Comparison of ENCODE assay signal across 8 cellular contexts in genomic region chr5:177552839-177553455, GRCh38. TPM values are rescaled to one million over a fixed set of nuclear protein-coding genes. Genes with fewer than 3 reads are reported as not detected.
A peak's percentile ranks its signal among the peaks of the same experiment; 100 is the strongest.
DNase-seq lines count a peak whose midpoint lies in the region; ATAC-seq and TF ChIP-seq lines count a peak whose summit lies in the region.

No MANE protein-coding gene starts in this region.

- H3K27me3 Mint-ChIP-seq in endodermal cell (ENCODE audit: insufficient read depth), result no peaks in the 10 kb centered on the region
- no peaks in the 10 kb centered on the region for H3K27me3 Mint-ChIP-seq in nephron progenitor cell (ENCODE audit: low read depth, poor library complexity)

- H3K27me3 ChIP-seq in BLaER1 treated with 17β-estradiol and CSF1 and Interleukin-3, amounts not matched to agents 10 nM and 100 nM, result no peaks in the 10 kb centered on the region
- no peaks in the 10 kb centered on the region for H3K27me3 ChIP-seq in endodermal cell (ENCODE audit: control insufficient read depth, insufficient read depth, low read length, poor library complexity, severe bottlenecking)

- H3K36me3 Mint-ChIP-seq in endodermal cell (ENCODE audit: low read depth), result peaks cover 31% of the 10 kb centered on the region
- H3K36me3 Mint-ChIP-seq in nephron progenitor cell (ENCODE audit: low read depth), result peaks cover 27% of the 10 kb centered on the region

- no peaks in the 10 kb centered on the region for H3K9me3 Mint-ChIP-seq in endodermal cell
- peaks cover 4% of the 10 kb centered on the region for H3K9me3 Mint-ChIP-seq in nephron progenitor cell

- H3K27ac ChIP-seq in BLaER1 treated with 17β-estradiol and CSF1 and Interleukin-3, amounts not matched to agents 10 nM and 100 nM, result peak overlapping the region in 9 of 11 experiments; percentile 83 to 93 (median 90); a peak in 18 of 22 replicates
- no peak overlapping the region for H3K27ac ChIP-seq in endodermal cell (ENCODE audit: low read depth, low read length)

- peak; percentile 43 for DNase-seq in NB4 (ENCODE audit: low read depth)
- DNase-seq in endodermal cell, result peak; percentile 53
- peak; percentile 34 for DNase-seq in nephron progenitor cell
- DNase-seq in NCI-H2196 (lab: John Stamatoyannopoulos, UW; ENCODE audit: unreplicated experiment), result no peak
- no peak for DNase-seq in COLO668 (lab: John Stamatoyannopoulos, UW; ENCODE audit: unreplicated experiment)
- DNase-seq in GM13976 (ENCODE audit: low spot score), result no peak

- TF ChIP-seq CTCF in NB4 (IDR thresholded peaks at IDR 0.05; ENCODE audit: low read depth, low read length), result no peak
- TF ChIP-seq CTCF in endodermal cell (conservative IDR thresholded peaks at IDR 0.05), result no peak
- TF ChIP-seq CTCF in nephron progenitor cell (IDR thresholded peaks at IDR 0.05), result no peak
- no peak for TF ChIP-seq CTCF in GM13976 (IDR thresholded peaks at IDR 0.05; ENCODE audit: borderline replicate concordance, control extremely low read depth, extremely low read depth, insufficient read depth, missing control alignments)

- H3K27ac Mint-ChIP-seq in endodermal cell (peak overlapping the region; percentile 83), nephron progenitor cell (peak overlapping the region; percentile 47)

- no peaks in the 10 kb centered on the region for H3K9me3 ChIP-seq in BLaER1 treated with 17β-estradiol and CSF1 and Interleukin-3, amounts not matched to agents 10 nM and 100 nM (replicated peaks in 1 of 11)
- no peaks in the 10 kb centered on the region for H3K9me3 ChIP-seq in endodermal cell (ENCODE audit: control insufficient read depth, low read length)

- H3K9ac ChIP-seq in BLaER1 treated with 17β-estradiol and CSF1 and Interleukin-3, amounts not matched to agents 10 nM and 100 nM, result peak overlapping the region; percentile 89 to 97 (median 95)
- H3K9ac ChIP-seq in endodermal cell (ENCODE audit: extremely low read depth, low read length, poor library complexity, severe bottlenecking), result peak overlapping the region; percentile 61

- TF ChIP-seq POLR2A in NB4 (IDR thresholded peaks at IDR 0.05; ENCODE audit: extremely low read depth, insufficient read length), result no peak

- peak overlapping the region; percentile 82 for H3K4me3 Mint-ChIP-seq in endodermal cell
- H3K4me3 Mint-ChIP-seq in nephron progenitor cell, result peak overlapping the region; percentile 86

- H4K20me1 ChIP-seq in BLaER1 treated with 17β-estradiol and CSF1 and Interleukin-3, amounts not matched to agents 10 nM and 100 nM, result peaks cover 33 to 62% (median 58%) of the 10 kb centered on the region in 11 experiments; a peak in 21 of 22 replicates

- H3K4me2 ChIP-seq in BLaER1 treated with 17β-estradiol and CSF1 and Interleukin-3, amounts not matched to agents 10 nM and 100 nM, result peak overlapping the region; percentile 85 to 98 (median 96)

- H3K36me3 ChIP-seq in BLaER1 treated with 17β-estradiol and CSF1 and Interleukin-3, amounts not matched to agents 10 nM and 100 nM, result peaks cover 21 to 50% (median 44%) of the 10 kb centered on the region in 11 experiments; a peak in 21 of 22 replicates
- peaks cover 38% of the 10 kb centered on the region for H3K36me3 ChIP-seq in endodermal cell (ENCODE audit: control insufficient read depth, insufficient read depth, low read length)

- ATAC-seq in HG03045 (IDR thresholded peaks at IDR 0.05; ENCODE audit: unreplicated experiment), result no peak

- peaks cover 23% of the 10 kb centered on the region for H3K4me1 Mint-ChIP-seq in endodermal cell
- peaks cover 52% of the 10 kb centered on the region for H3K4me1 Mint-ChIP-seq in nephron progenitor cell

- WGBS in endodermal cell (ENCODE audit: insufficient coverage in 1 of 2, insufficient read length in 1 of 2), 2 experiments, result 62 to 67% methylated on average over 15 to 16 of the region's 16 CpGs

- peaks cover 35 to 63% (median 51%) of the 10 kb centered on the region in 10 experiments for H3K4me1 ChIP-seq in BLaER1 treated with 17β-estradiol and CSF1 and Interleukin-3, amounts not matched to agents 10 nM and 100 nM
- H3K4me1 ChIP-seq in endodermal cell (ENCODE audit: control insufficient read depth, insufficient read depth, low read length), result peaks cover 9% of the 10 kb centered on the region

- peak overlapping the region; percentile 89 to 99 (median 92) for H3K4me3 ChIP-seq in BLaER1 treated with 17β-estradiol and CSF1 and Interleukin-3, amounts not matched to agents 10 nM and 100 nM
- H3K4me3 ChIP-seq in NB4 (ENCODE audit: low read depth, low read length) (peak overlapping the region; percentile 71), endodermal cell (ENCODE audit: low read length) (peak overlapping the region; percentile 92)

- in situ Hi-C loops in GM13976 (cut with MboI; ENCODE audit: low sequenced_read_pairs, unreplicated experiment), result no loop called here

RNA-seq across cellular contexts. Expression of gene FAM193B, which starts 1.4 kb away (rescaled TPM):
- 100 to 1,000 TPM; 112 to 115 TPM for total RNA-seq in endodermal cell
- 106 TPM for polyA plus RNA-seq in endodermal cell (2013, experiment 1 of 2)
- polyA plus RNA-seq in endodermal cell (2013, experiment 2 of 2), result 105 TPM

RNA-seq across cellular contexts. Expression of gene DDX41, which starts 36.2 kb away (rescaled TPM):
- total RNA-seq in endodermal cell, result 100 to 1,000 TPM; 115 TPM
- polyA plus RNA-seq in endodermal cell (2013, experiment 1 of 2), result 82.8 TPM
- 76.3 TPM for polyA plus RNA-seq in endodermal cell (2013, experiment 2 of 2)

RNA-seq across cellular contexts. Expression of gene TMED9, which starts 39.1 kb away (rescaled TPM):
- total RNA-seq in endodermal cell, result 100 to 1,000 TPM; 184 to 205 TPM
- polyA plus RNA-seq in endodermal cell (2013, experiment 1 of 2), result 159 TPM
- polyA plus RNA-seq in endodermal cell (2013, experiment 2 of 2), result 153 TPM

RNA-seq across cellular contexts. Expression of gene DOK3, which starts 43.3 kb away (rescaled TPM):
- 1 to 10 TPM; 2.1 to 7.7 TPM for total RNA-seq in endodermal cell
- polyA plus RNA-seq in endodermal cell (2013, experiment 1 of 2), result 2.2 TPM
- polyA plus RNA-seq in endodermal cell (2013, experiment 2 of 2), result 3.3 TPM

RNA-seq across cellular contexts. Expression of gene B4GALT7, which starts 47.0 kb away (rescaled TPM):
- total RNA-seq in endodermal cell, result 10 to 100 TPM; 27.4 to 33.7 TPM
- 23.3 TPM for polyA plus RNA-seq in endodermal cell (2013, experiment 1 of 2)
- polyA plus RNA-seq in endodermal cell (2013, experiment 2 of 2), result 22.6 TPM

Comparison
In these comparisons a context has a peak if more than half of its experiments do, and no peak if none do; other contexts are left out.
1. DNase-seq: peak in NB4 (single experiment), endodermal cell (single experiment) and nephron progenitor cell (single experiment); none in NCI-H2196 (single experiment), COLO668 (single experiment) and GM13976 (single experiment).
2. Peak in every context shown above with its lines, with median percentiles within 50 percentile points of each other: H3K4me3 ChIP-seq.